In genomic region chr4:88109123-88109864, GRCh38 we compare ENCODE assay signal across 17 cellular contexts.
"Had no signal": no experiment of that assay in that cellular context is flagged by ENCODE, and none has a peak within 500 bp of the region (broad histone marks: within the 10 kb centered on the region; RNA-seq: fewer than 3 reads in every experiment).

No MANE protein-coding gene starts in this region.

- H3K4me1 Mint-ChIP-seq: naive thymus-derived CD8-positive, alpha-beta T cell had no signal

- H3K27ac ChIP-seq: brain microvascular endothelial cell, left lung, neutrophil, right atrium auricular region, skin epidermis had no signal

- H3K9me3 Mint-ChIP-seq: activated naive CD8-positive, alpha-beta T cell treated with anti-CD3 and anti-CD28 coated beads for 36 hours; dendritic cell treated with granulocyte-macrophage colony-stimulating factor and Interleukin-4, amounts not matched to agents 40 ng/mL and 50 ng/mL, for 4 days; effector memory CD8-positive, alpha-beta T cell; naive thymus-derived CD8-positive, alpha-beta T cell had no signal

- H3K27me3 ChIP-seq: brain microvascular endothelial cell, left lung, neutrophil, right atrium auricular region had no signal

- H3K36me3 Mint-ChIP-seq: activated naive CD8-positive, alpha-beta T cell treated with anti-CD3 and anti-CD28 coated beads for 36 hours; naive thymus-derived CD8-positive, alpha-beta T cell had no signal

- H3K27me3 Mint-ChIP-seq: dendritic cell treated with granulocyte-macrophage colony-stimulating factor and Interleukin-4, amounts not matched to agents 40 ng/mL and 50 ng/mL, for 4 days; effector memory CD8-positive, alpha-beta T cell; naive thymus-derived CD8-positive, alpha-beta T cell had no signal

- ATAC-seq: effector memory CD8-positive, alpha-beta T cell; left lung; naive thymus-derived CD8-positive, alpha-beta T cell; stimulated activated naive CD8-positive, alpha-beta T cell treated with anti-CD3 and anti-CD28 coated beads, Interleukin-15, Interleukin-2, amounts not matched to agents 100 U/mL and 50 U/mL, for 24 hours had no signal

- DNase-seq: activated CD4-positive, alpha-beta T cell treated with anti-CD3 and anti-CD28 coated beads, Interleukin-2, amount 50 U/mL, for 1 hour; activated CD8-positive, alpha-beta memory T cell treated with anti-CD3 and anti-CD28 coated beads for 24 hours; activated naive CD8-positive, alpha-beta T cell treated with anti-CD3 and anti-CD28 coated beads for 36 hours; brain microvascular endothelial cell; effector memory CD8-positive, alpha-beta T cell; islet precursor cell; left lung; mammary epithelial cell; naive thymus-derived CD8-positive, alpha-beta T cell; posterior cingulate gyrus; stimulated activated naive CD8-positive, alpha-beta T cell treated with anti-CD3 and anti-CD28 coated beads, Interleukin-15, Interleukin-2, amounts not matched to agents 100 U/mL and 50 U/mL, for 24 hours; T-helper 2 cell; trophoblast cell had no signal

- H3K27ac Mint-ChIP-seq: activated naive CD8-positive, alpha-beta T cell treated with anti-CD3 and anti-CD28 coated beads for 36 hours; dendritic cell treated with granulocyte-macrophage colony-stimulating factor and Interleukin-4, amounts not matched to agents 40 ng/mL and 50 ng/mL, for 4 days; effector memory CD8-positive, alpha-beta T cell; naive thymus-derived CD8-positive, alpha-beta T cell had no signal

- H3K9me3 ChIP-seq: left lung, neutrophil, right atrium auricular region had no signal

- H3K4me3 Mint-ChIP-seq: activated naive CD8-positive, alpha-beta T cell treated with anti-CD3 and anti-CD28 coated beads for 36 hours; dendritic cell treated with granulocyte-macrophage colony-stimulating factor and Interleukin-4, amounts not matched to agents 40 ng/mL and 50 ng/mL, for 4 days; effector memory CD8-positive, alpha-beta T cell; naive thymus-derived CD8-positive, alpha-beta T cell had no signal

- H3K36me3 ChIP-seq: brain microvascular endothelial cell, left lung, neutrophil, right atrium auricular region had no signal

- H3K4me3 ChIP-seq: left lung, right atrium auricular region, skin epidermis had no signal
